In genomic region chr19:30162718-30163117, GRCh38 we compare ENCODE assay signal across 22 cellular contexts.
DNase-seq lines count a peak whose midpoint lies in the region; FAIRE-seq and TF ChIP-seq lines count a peak whose summit lies in the region.
"Had no signal": no experiment of that assay in that cellular context is flagged by ENCODE, and none has a peak within 500 bp of the region (broad histone marks: within the 10 kb centered on the region; RNA-seq: fewer than 3 reads in every experiment).

No MANE protein-coding gene starts in this region.

- H3K79me2 ChIP-seq in H1 (ENCODE audit: control insufficient read depth in 1 of 2, insufficient read depth in 2 of 2, low read length in 2 of 2) (no peaks in the 10 kb centered on the region), trophoblast cell (ENCODE audit: control insufficient read depth, insufficient read depth, low read length, poor library complexity) (no peaks in the 10 kb centered on the region)

- no peak overlapping the region for H2BK20ac ChIP-seq in H1 (ENCODE audit: low read length)

- no peak overlapping the region for H3K14ac ChIP-seq in H1 (ENCODE audit: insufficient read length)
- no peak overlapping the region for H3K14ac ChIP-seq in trophoblast cell (ENCODE audit: low read length)

- no peak for TF ChIP-seq RAD21 in H1 (IDR thresholded peaks at IDR 0.05 in 1 of 2, conservative IDR thresholded peaks at IDR 0.05 in 1 of 2; ENCODE audit: low read depth in 2 of 2, low read length in 2 of 2)

- H2BK12ac ChIP-seq in H1 (ENCODE audit: low read depth, low read length) (no peak overlapping the region), trophoblast cell (ENCODE audit: low read length) (no peak overlapping the region)

- H3K79me1 ChIP-seq in H1 (ENCODE audit: low read depth, low read length) (no peaks in the 10 kb centered on the region; the same call in 1 of the 2 replicates), trophoblast cell (ENCODE audit: low read length) (no peaks in the 10 kb centered on the region)

- H3K4me2 ChIP-seq in H1 (ENCODE audit: insufficient read depth in 1 of 2, low read depth in 2 of 2, low read length in 2 of 2) (no peak overlapping the region), trophoblast cell (ENCODE audit: low read length) (no peak overlapping the region)
- H3K4me2 ChIP-seq: A549 had no signal

- H3K27me3 ChIP-seq in H1 (replicated peaks in 1 of 4; ENCODE audit: control insufficient read depth in 3 of 4, extremely low read depth in 1 of 4, insufficient read depth in 3 of 4, low read length in 3 of 4) = no peaks in the 10 kb centered on the region
- H3K27me3 ChIP-seq in trophoblast cell (ENCODE audit: insufficient read depth, low read length) = no peaks in the 10 kb centered on the region
- H3K27me3 ChIP-seq: BLaER1 treated with 17β-estradiol and CSF1 and Interleukin-3, amounts not matched to agents 10 nM and 100 nM had no signal

- no peaks in the 10 kb centered on the region for H4K20me1 ChIP-seq in H1 (replicated peaks in 1 of 2; ENCODE audit: control insufficient read depth in 1 of 2, insufficient read depth in 2 of 2, low read length in 2 of 2)
- H4K20me1 ChIP-seq: BLaER1 treated with 17β-estradiol and CSF1 and Interleukin-3, amounts not matched to agents 10 nM and 100 nM had no signal

- no peak overlapping the region for H4K5ac ChIP-seq in H1 (ENCODE audit: insufficient read length, low read depth, low read length)

- no peak for TF ChIP-seq CTCF in H1 (IDR thresholded peaks at IDR 0.05; ENCODE audit: control extremely low read depth in 1 of 3, insufficient read depth in 1 of 3, low read depth in 1 of 3, low read length in 3 of 3)

- H3K56ac ChIP-seq in H1 (replicated peaks; ENCODE audit: insufficient read length, low read depth, low read length) = peak overlapping the region; percentile 62

- TF ChIP-seq EP300 in H1 (IDR thresholded peaks at IDR 0.05; ENCODE audit: borderline replicate concordance in 1 of 2, low read depth in 2 of 2, low read length in 2 of 2) = no peak

- no peak overlapping the region for H4K91ac ChIP-seq in H1 (replicated peaks; ENCODE audit: insufficient read length, low read length)
- no peak overlapping the region for H4K91ac ChIP-seq in trophoblast cell (ENCODE audit: low read depth, low read length)

- no peak overlapping the region for H2BK15ac ChIP-seq in H1 (ENCODE audit: low read length)

- no peaks in the 10 kb centered on the region for H3K36me3 ChIP-seq in H1 (ENCODE audit: control insufficient read depth in 2 of 4, insufficient read depth in 4 of 4, low read length in 3 of 4)
- no peaks in the 10 kb centered on the region for H3K36me3 ChIP-seq in trophoblast cell (ENCODE audit: control insufficient read depth in 1 of 2, insufficient read depth in 2 of 2, low read length in 2 of 2)
- H3K36me3 ChIP-seq: BLaER1 treated with 17β-estradiol and CSF1 and Interleukin-3, amounts not matched to agents 10 nM and 100 nM had no signal

- H2AK5ac ChIP-seq in H1 (ENCODE audit: low read depth, low read length) (no peak overlapping the region), trophoblast cell (ENCODE audit: low read length) (no peak overlapping the region)

- FAIRE-seq in GM12891 (lab: Jason Lieb, UNC) = peak; percentile 40
- no peak for FAIRE-seq in H1 (lab: Jason Lieb, UNC)
- FAIRE-seq in urothelium cell line (lab: Jason Lieb, UNC) = peak; percentile 90
- FAIRE-seq: D721Med, G401.6, GM12892, GM18507 had no signal

- no peak overlapping the region for H4K8ac ChIP-seq in H1 (ENCODE audit: extremely low read depth, insufficient read depth, low read length)
- H4K8ac ChIP-seq in trophoblast cell (ENCODE audit: low read depth, low read length) = no peak overlapping the region

- no peak overlapping the region for H3K27ac ChIP-seq in H1 (ENCODE audit: low read depth, low read length)
- H3K27ac ChIP-seq in trophoblast cell (ENCODE audit: low read depth, low read length) = no peak overlapping the region
- H3K27ac ChIP-seq: 22Rv1; A549; BLaER1 treated with 17β-estradiol and CSF1 and Interleukin-3, amounts not matched to agents 10 nM and 100 nM; C4-2B had no signal

- POLR2A ChIA-PET in HEK293T (lab: Yijun Ruan, JAX) (no interaction called here), H1 (lab: Charles Lee; ENCODE audit: partially characterized antibody) (no interaction called here)

- H3K4me3 ChIP-seq in H1 (ENCODE audit: extremely low read depth in 1 of 4, insufficient read depth in 2 of 4, low read depth in 3 of 4, low read length in 4 of 4) = no peak overlapping the region
- H3K4me3 ChIP-seq in trophoblast cell (ENCODE audit: low read depth, low read length) = no peak overlapping the region
- H3K4me3 ChIP-seq: A549; BLaER1 treated with 17β-estradiol and CSF1 and Interleukin-3, amounts not matched to agents 10 nM and 100 nM had no signal

- no peak overlapping the region for H2BK120ac ChIP-seq in H1 (replicated peaks; ENCODE audit: low read depth, low read length)
- no peak overlapping the region for H2BK120ac ChIP-seq in trophoblast cell (ENCODE audit: insufficient read depth, low read length, poor library complexity)

- H3K23ac ChIP-seq in H1 (ENCODE audit: insufficient read length) (no peak overlapping the region), trophoblast cell (ENCODE audit: low read length) (no peak overlapping the region)

- no peak for DNase-seq in GM12891 (ENCODE audit: insufficient read length, low spot score)
- no peak for DNase-seq in HEK293T (ENCODE audit: extremely low spot score)
- no peak for DNase-seq in H1 (ENCODE audit: low read depth in 1 of 2, low spot score in 2 of 2)
- DNase-seq in urothelium cell line (ENCODE audit: low spot score) = no peak
- no peak for DNase-seq in ureter (ENCODE audit: low spot score)
- no peak for DNase-seq in trophoblast cell
- DNase-seq in NCI-H526 (lab: John Stamatoyannopoulos, UW) = no peak
- no peak for DNase-seq in medulla oblongata (ENCODE audit: extremely low spot score)
- DNase-seq: AML-193; Caco-2; Calu3; CD4-positive, alpha-beta T cell; CD8-positive, alpha-beta T cell; GF-D8 had no signal

- H3K23me2 ChIP-seq in H1 (ENCODE audit: low read depth, low read length) = peaks cover 5% of the 10 kb centered on the region; the same call in 1 of the 2 replicates

- H4K12ac ChIP-seq in trophoblast cell (ENCODE audit: low read depth, low read length) = no peak overlapping the region

- H2BK5ac ChIP-seq in H1 (ENCODE audit: low read depth, low read length) (no peak overlapping the region), trophoblast cell (ENCODE audit: low read depth, low read length, poor library complexity) (no peak overlapping the region)

- TF ChIP-seq POLR2A in GM12891 (IDR thresholded peaks at IDR 0.05; ENCODE audit: low read depth, low read length) = no peak
- no peak for TF ChIP-seq POLR2A in H1 (IDR thresholded peaks at IDR 0.05; ENCODE audit: control extremely low read depth in 1 of 2, low read depth in 2 of 2, low read length in 2 of 2)

- no peak overlapping the region for H3K9ac ChIP-seq in H1 (replicated peaks in 1 of 4; ENCODE audit: extremely low read depth in 1 of 4, low read depth in 3 of 4, low read length in 3 of 4)
- no peak overlapping the region for H3K9ac ChIP-seq in trophoblast cell (ENCODE audit: low read length)
- H3K9ac ChIP-seq: BLaER1 treated with 17β-estradiol and CSF1 and Interleukin-3, amounts not matched to agents 10 nM and 100 nM had no signal

- no peaks in the 10 kb centered on the region for H3K4me1 ChIP-seq in H1 (replicated peaks in 1 of 4; ENCODE audit: control insufficient read depth in 3 of 4, insufficient read depth in 4 of 4, low read length in 3 of 4)
- H3K4me1 ChIP-seq in trophoblast cell (ENCODE audit: control insufficient read depth in 1 of 2, insufficient read depth in 2 of 2, low read length in 2 of 2) = peaks cover 4 to 5% of the 10 kb centered on the region in 2 experiments
- H3K4me1 ChIP-seq: A549, Caco-2 had no signal

- H3K4ac ChIP-seq in H1 (replicated peaks; ENCODE audit: insufficient read length, low read depth, low read length) (no peak overlapping the region), trophoblast cell (ENCODE audit: low read depth, low read length) (no peak overlapping the region)

- CTCF ChIA-PET in HEK293T (lab: Yijun Ruan, JAX) (no interaction called here), H1 (lab: Charles Lee; ENCODE audit: partially characterized antibody) (no interaction called here)

- WGBS in H1 (ENCODE audit: extremely low coverage in 1 of 2, insufficient coverage in 1 of 2, insufficient read length in 1 of 2, insufficient replicate concordance in 2 of 2, low coverage in 1 of 2, low lambda C conversion rate in 2 of 2, missing lambda C conversion rate in 1 of 2), 2 experiments = 78 to 100% methylated on average over 2 to 5 of the region's 5 CpGs
- 100% methylated on average over 3 of the region's 5 CpGs for WGBS in trophoblast cell (ENCODE audit: extremely low coverage, insufficient coverage, insufficient read length)

- H3K9me3 ChIP-seq in H1 (ENCODE audit: insufficient read depth in 2 of 2, low read depth in 1 of 2, low read length in 1 of 2) (no peaks in the 10 kb centered on the region), trophoblast cell (ENCODE audit: insufficient read depth, low read depth, low read length) (peaks cover 7% of the 10 kb centered on the region)
- H3K9me3 ChIP-seq: BLaER1 treated with 17β-estradiol and CSF1 and Interleukin-3, amounts not matched to agents 10 nM and 100 nM; Caco-2 had no signal

- H2AFZ ChIP-seq in H1 (ENCODE audit: low read length) (no peak overlapping the region), trophoblast cell (ENCODE audit: insufficient read depth, low read length, poor library complexity) (no peak overlapping the region)

- no peak overlapping the region for H3K18ac ChIP-seq in H1 (ENCODE audit: extremely low read depth, low read length)
- no peak overlapping the region for H3K18ac ChIP-seq in trophoblast cell (ENCODE audit: low read length)

TF ChIP-seq in GM12891, 5 proteins besides CTCF, POLR2A, EP300 and RAD21 (continues in another document):
- TF ChIP-seq PAX5 (IDR thresholded peaks at IDR 0.05; ENCODE audit: insufficient read depth, low read length, severe bottlenecking) = no peak
- no peak for TF ChIP-seq POU2F2 (IDR thresholded peaks at IDR 0.05; ENCODE audit: low read depth, low read length)
- TF ChIP-seq TAF1 (IDR thresholded peaks at IDR 0.05; ENCODE audit: low read depth, low read length) = no peak
- no peak for TF ChIP-seq SPI1 (IDR thresholded peaks at IDR 0.05; ENCODE audit: low read depth, low read length)

TF ChIP-seq in H1, 55 proteins besides CTCF, POLR2A, EP300 and RAD21:
- TF ChIP-seq BACH1 (IDR thresholded peaks at IDR 0.05; ENCODE audit: low read length) (no peak), TAF7 (optimal IDR thresholded peaks at IDR 0.05; ENCODE audit: borderline replicate concordance, low read depth, low read length) (no peak), RFX5 (IDR thresholded peaks at IDR 0.05; ENCODE audit: borderline replicate concordance, low read depth, low read length) (no peak), KDM4A (IDR thresholded peaks at IDR 0.05; ENCODE audit: low read depth, low read length, severe bottlenecking) (no peak), RNF2 (IDR thresholded peaks at IDR 0.05; ENCODE audit: borderline replicate concordance, low read depth, low read length, missing control alignments, poor library complexity, severe bottlenecking) (no peak)
